ENCODE assay signal across 15 cellular contexts in the genomic region with DNA sequence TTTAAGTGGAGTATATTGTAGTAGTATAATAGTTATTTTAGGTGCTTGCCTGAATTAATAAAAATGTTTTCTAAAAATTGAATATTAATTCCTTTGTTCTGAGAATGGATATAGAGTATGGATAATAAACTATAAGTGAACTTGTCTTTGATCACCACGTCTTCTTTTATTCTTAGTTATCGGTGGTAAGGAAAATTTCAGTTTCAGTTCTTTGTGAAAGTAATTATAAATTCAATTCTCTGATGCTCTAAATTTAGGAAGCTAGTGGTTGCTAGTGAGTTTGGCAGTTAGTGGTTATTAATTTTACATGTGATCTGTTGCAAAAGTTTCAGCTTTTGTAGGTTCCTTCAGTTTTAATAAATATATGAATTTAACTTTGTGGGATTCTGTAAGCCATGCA. TPM values are rescaled to one million over a fixed set of nuclear protein-coding genes. Genes with fewer than 3 reads are reported as not detected.
A peak's percentile ranks its signal among the peaks of the same experiment; 100 is the strongest.
DNase-seq lines count a peak whose midpoint lies in the region; ATAC-seq, FAIRE-seq and TF ChIP-seq lines count a peak whose summit lies in the region.
"Had no signal": no experiment of that assay in that cellular context is flagged by ENCODE, and none has a peak within 500 bp of the region (broad histone marks: within the 10 kb centered on the region; RNA-seq: fewer than 3 reads in every experiment).

No MANE protein-coding gene starts in this region.

- H3K4me1 Mint-ChIP-seq in T-helper 17 cell, result peaks cover 23% of the 10 kb centered on the region

- H3K27me3 Mint-ChIP-seq in T-helper 17 cell, result no peaks in the 10 kb centered on the region
- H3K27me3 Mint-ChIP-seq: CD8-positive, alpha-beta memory T cell had no signal

- no peak overlapping the region for H3K4me3 ChIP-seq in prostate gland
- H3K4me3 ChIP-seq: ascending aorta had no signal

- no peak for TF ChIP-seq CTCF in prostate gland (IDR thresholded peaks at IDR 0.05)

- no peak for FAIRE-seq in GM12891 (lab: Jason Lieb, UNC)

- TF ChIP-seq POLR2A in GM12891 (IDR thresholded peaks at IDR 0.05; ENCODE audit: low read depth, low read length) (no peak), prostate gland (IDR thresholded peaks at IDR 0.05) (no peak)

- H3K27ac Mint-ChIP-seq in T-helper 17 cell, result peak overlapping the region; percentile 61

- no peak overlapping the region for H3K4me3 Mint-ChIP-seq in T-helper 17 cell

- H3K9me3 ChIP-seq in T-helper 17 cell (ENCODE audit: control insufficient read depth, low read length, poor library complexity, severe bottlenecking), result no peaks in the 10 kb centered on the region
- H3K9me3 ChIP-seq in prostate gland, result no peaks in the 10 kb centered on the region
- H3K9me3 ChIP-seq: ascending aorta had no signal

- H3K27me3 ChIP-seq in prostate gland (replicated peaks; ENCODE audit: insufficient read depth), result no peaks in the 10 kb centered on the region
- H3K27me3 ChIP-seq: ascending aorta had no signal

- intact Hi-C loops in prostate gland (cut with DNase I), result no loop called here

- H3K36me3 ChIP-seq in prostate gland, result no peaks in the 10 kb centered on the region

- ATAC-seq in GM19452 (IDR thresholded peaks at IDR 0.05; ENCODE audit: unreplicated experiment), result peak; percentile 64
- ATAC-seq in HG03103 (IDR thresholded peaks at IDR 0.05; ENCODE audit: low read depth, unreplicated experiment), result peak; percentile 71
- no peak for ATAC-seq in T-helper 17 cell

- H3K4me1 ChIP-seq in prostate gland (replicated peaks), result no peaks in the 10 kb centered on the region
- H3K4me1 ChIP-seq: ascending aorta had no signal

- no peak overlapping the region for H3K27ac ChIP-seq in prostate gland
- H3K27ac ChIP-seq: ascending aorta had no signal

- no peak for DNase-seq in GM12891 (ENCODE audit: insufficient read length, low spot score)
- no peak for DNase-seq in T-helper 17 cell
- DNase-seq in stimulated activated CD4-positive, alpha-beta T cell treated with anti-CD3 and anti-CD28 coated beads, Interleukin-4, amount 100 ng/mL, for 4 hours, result no peak
- no peak for DNase-seq in NCI-H82 (lab: John Stamatoyannopoulos, UW)
- DNase-seq in HuH-7.5 (ENCODE audit: low spot score), result no peak
- no peak for DNase-seq in prostate gland (ENCODE audit: low spot score)
- DNase-seq: CD8-positive, alpha-beta memory T cell; foreskin fibroblast; KG1; retina; RPMI8226; T1000 had no signal

- peaks cover 24% of the 10 kb centered on the region for H3K36me3 Mint-ChIP-seq in T-helper 17 cell (ENCODE audit: low read depth)

- 82% methylated on average over 2 of the region's 2 CpGs for WGBS in prostate gland

TF ChIP-seq in GM12891, 5 proteins besides CTCF, POLR2A, EP300 and RAD21:
- TF ChIP-seq POU2F2 (IDR thresholded peaks at IDR 0.05; ENCODE audit: low read depth, low read length), result no peak
- peak; percentile 12; the same call in 1 of the 2 replicates for TF ChIP-seq SPI1 (IDR thresholded peaks at IDR 0.05; ENCODE audit: low read depth, low read length)

RNA-seq across cellular contexts. Expression of gene MRPL1, which starts 30.8 kb away (rescaled TPM):
- polyA plus RNA-seq in GM12891 (2012; ENCODE audit: low read depth, missing spikeins), result 31.5 TPM
- total RNA-seq in T-helper 17 cell, result 10 to 100 TPM; 15.4 to 19.0 TPM
- 10 to 100 TPM in 1 of 2 donors, 1 to 10 TPM in 1; 9.1 to 21.4 TPM for total RNA-seq in prostate gland
